16 cellular contexts compared by ENCODE assay signal in genomic region chr16:11072420-11073153, GRCh38.
DNase-seq lines count a peak whose midpoint lies in the region; ATAC-seq and TF ChIP-seq lines count a peak whose summit lies in the region.
"Had no signal": no experiment of that assay in that cellular context is flagged by ENCODE, and none has a peak within 500 bp of the region (broad histone marks: within the 10 kb centered on the region; RNA-seq: fewer than 3 reads in every experiment).

No MANE protein-coding gene starts in this region.

- H3K4me1 Mint-ChIP-seq in activated naive CD4-positive, alpha-beta T cell treated with anti-CD3 and anti-CD28 coated beads, Interleukin-2, amount 10 ng/mL, durations not matched to agents 7 days and 5 days: peaks cover 67% of the 10 kb centered on the region
- peaks cover 67% of the 10 kb centered on the region for H3K4me1 Mint-ChIP-seq in activated naive CD8-positive, alpha-beta T cell treated with anti-CD3 and anti-CD28 coated beads, Interleukin-2, amount 10 ng/mL, durations not matched to agents 7 days and 5 days
- peaks cover 52 to 73% of the 10 kb centered on the region in 2 donors for H3K4me1 Mint-ChIP-seq in stimulated activated naive B cell treated with anti-CD40 and anti-IgM and Interleukin-4, amounts not matched to agents 10 μg/mL and 1 μg/mL and 100 μg/mL, for 72 hours

- no peaks in the 10 kb centered on the region for H3K27me3 Mint-ChIP-seq in activated naive CD4-positive, alpha-beta T cell treated with anti-CD3 and anti-CD28 coated beads, Interleukin-2, amount 10 ng/mL, durations not matched to agents 7 days and 5 days
- H3K27me3 Mint-ChIP-seq in activated naive CD8-positive, alpha-beta T cell treated with anti-CD3 and anti-CD28 coated beads, Interleukin-2, amount 10 ng/mL, durations not matched to agents 7 days and 5 days: no peaks in the 10 kb centered on the region
- H3K27me3 Mint-ChIP-seq in stimulated activated naive B cell treated with anti-CD40 and anti-IgM and Interleukin-4, amounts not matched to agents 10 μg/mL and 1 μg/mL and 100 μg/mL, for 72 hours: no peaks in the 10 kb centered on the region

- H3K9me3 Mint-ChIP-seq in activated naive CD4-positive, alpha-beta T cell treated with anti-CD3 and anti-CD28 coated beads, Interleukin-2, amount 10 ng/mL, durations not matched to agents 7 days and 5 days: no peaks in the 10 kb centered on the region
- H3K9me3 Mint-ChIP-seq in activated naive CD8-positive, alpha-beta T cell treated with anti-CD3 and anti-CD28 coated beads, Interleukin-2, amount 10 ng/mL, durations not matched to agents 7 days and 5 days: no peaks in the 10 kb centered on the region
- no peaks in the 10 kb centered on the region for H3K9me3 Mint-ChIP-seq in stimulated activated naive B cell treated with anti-CD40 and anti-IgM and Interleukin-4, amounts not matched to agents 10 μg/mL and 1 μg/mL and 100 μg/mL, for 72 hours

- peak; percentile 31 for DNase-seq in activated naive CD4-positive, alpha-beta T cell treated with anti-CD3 and anti-CD28 coated beads, Interleukin-2, amount 10 ng/mL, durations not matched to agents 7 days and 5 days
- DNase-seq in activated naive CD4-positive, alpha-beta T cell (lab: John Stamatoyannopoulos, UW): no peak
- DNase-seq in NCI-H187 treated with DMSO at 0.1 percent for 48 hours (lab: John Stamatoyannopoulos, UW) (peak; percentile 20), superior temporal gyrus (ENCODE audit: extremely low spot score) (no peak), body of pancreas (no peak)
- DNase-seq in activated naive CD8-positive, alpha-beta T cell treated with anti-CD3 and anti-CD28 coated beads, Interleukin-2, amount 10 ng/mL, durations not matched to agents 7 days and 5 days: no peak
- DNase-seq in stimulated activated naive B cell treated with anti-CD40 and anti-IgM and Interleukin-4, amounts not matched to agents 10 μg/mL and 1 μg/mL and 100 μg/mL, for 72 hours: no peak
- DNase-seq: GOT3; MG63; midbrain; NCI-H1930; NK-92 treated with Interleukin-12 subunit alpha and Interleukin-12 subunit beta, amount 100 ng/mL, for 24 hours; SHP77 treated with DMSO at 0.1 percent for 48 hours; stimulated activated CD4-positive, alpha-beta T cell treated with anti-CD3 and anti-CD28 coated beads, Interleukin-4, amount 100 ng/mL, for 1 hour; upper lobe of right lung had no signal

- H3K36me3 ChIP-seq in body of pancreas (replicated peaks in 1 of 2; ENCODE audit: insufficient read depth in 1 of 2, low read depth in 2 of 2): no peaks in the 10 kb centered on the region

- no peaks in the 10 kb centered on the region for H3K9me3 ChIP-seq in body of pancreas
- H3K9me3 ChIP-seq: MG63, upper lobe of right lung had no signal

- no peak overlapping the region for H3K4me3 Mint-ChIP-seq in activated naive CD4-positive, alpha-beta T cell treated with anti-CD3 and anti-CD28 coated beads, Interleukin-2, amount 10 ng/mL, durations not matched to agents 7 days and 5 days
- H3K4me3 Mint-ChIP-seq in activated naive CD8-positive, alpha-beta T cell treated with anti-CD3 and anti-CD28 coated beads, Interleukin-2, amount 10 ng/mL, durations not matched to agents 7 days and 5 days: peak overlapping the region; percentile 59
- no peak overlapping the region for H3K4me3 Mint-ChIP-seq in stimulated activated naive B cell treated with anti-CD40 and anti-IgM and Interleukin-4, amounts not matched to agents 10 μg/mL and 1 μg/mL and 100 μg/mL, for 72 hours

- CTCF ChIA-PET in activated naive CD4-positive, alpha-beta T cell treated with anti-CD3 and anti-CD28 coated beads, Interleukin-2, amount 10 ng/mL, durations not matched to agents 7 days and 5 days (lab: Charles Lee): no interaction called here

- H3K36me3 Mint-ChIP-seq in activated naive CD4-positive, alpha-beta T cell treated with anti-CD3 and anti-CD28 coated beads, Interleukin-2, amount 10 ng/mL, durations not matched to agents 7 days and 5 days: peaks cover 45% of the 10 kb centered on the region
- H3K36me3 Mint-ChIP-seq in activated naive CD8-positive, alpha-beta T cell treated with anti-CD3 and anti-CD28 coated beads, Interleukin-2, amount 10 ng/mL, durations not matched to agents 7 days and 5 days: peaks cover 25% of the 10 kb centered on the region
- H3K36me3 Mint-ChIP-seq in stimulated activated naive B cell treated with anti-CD40 and anti-IgM and Interleukin-4, amounts not matched to agents 10 μg/mL and 1 μg/mL and 100 μg/mL, for 72 hours: peaks cover 60 to 70% of the 10 kb centered on the region in 2 donors

- no peak for TF ChIP-seq CTCF in body of pancreas (IDR thresholded peaks at IDR 0.05)

- no peak overlapping the region for H3K4me3 ChIP-seq in body of pancreas
- H3K4me3 ChIP-seq: MG63, upper lobe of right lung had no signal

- peak overlapping the region; percentile 68 for H3K27ac Mint-ChIP-seq in activated naive CD4-positive, alpha-beta T cell treated with anti-CD3 and anti-CD28 coated beads, Interleukin-2, amount 10 ng/mL, durations not matched to agents 7 days and 5 days
- peak overlapping the region; percentile 77 for H3K27ac Mint-ChIP-seq in activated naive CD8-positive, alpha-beta T cell treated with anti-CD3 and anti-CD28 coated beads, Interleukin-2, amount 10 ng/mL, durations not matched to agents 7 days and 5 days
- peak overlapping the region; percentile 76 for H3K27ac Mint-ChIP-seq in stimulated activated naive B cell treated with anti-CD40 and anti-IgM and Interleukin-4, amounts not matched to agents 10 μg/mL and 1 μg/mL and 100 μg/mL, for 72 hours

- peaks cover 6% of the 10 kb centered on the region for H3K4me1 ChIP-seq in body of pancreas
- H3K4me1 ChIP-seq: upper lobe of right lung had no signal

- no peak overlapping the region for H3K27ac ChIP-seq in body of pancreas
- H3K27ac ChIP-seq: upper lobe of right lung had no signal

- TF ChIP-seq POLR2A in GM18505 (IDR thresholded peaks at IDR 0.05; ENCODE audit: borderline replicate concordance, extremely low read depth, insufficient read depth, insufficient read length) (no peak), body of pancreas (IDR thresholded peaks at IDR 0.05) (no peak)

- intact Hi-C loops in body of pancreas (cut with DNase I): no loop called here

- ATAC-seq in activated naive CD8-positive, alpha-beta T cell treated with anti-CD3 and anti-CD28 coated beads, Interleukin-2, amount 10 ng/mL, durations not matched to agents 7 days and 5 days (ENCODE audit: low read depth): no peak
- no peak for ATAC-seq in stimulated activated naive B cell treated with anti-CD40 and anti-IgM and Interleukin-4, amounts not matched to agents 10 μg/mL and 1 μg/mL and 100 μg/mL, for 72 hours (replicated peaks)
- no peak for ATAC-seq in GM18505 (IDR thresholded peaks at IDR 0.05; ENCODE audit: unreplicated experiment)
- no peak for ATAC-seq in body of pancreas
- ATAC-seq: upper lobe of right lung had no signal

- POLR2A ChIA-PET in activated naive CD8-positive, alpha-beta T cell treated with anti-CD3 and anti-CD28 coated beads, Interleukin-2, amount 10 ng/mL, durations not matched to agents 7 days and 5 days (lab: Charles Lee): interaction anchor here (0.5 to 2.0 kb wide), 8 partner anchors 11 to 176 kb away, joined by 3 to 11 read pairs (median 6); no protein-coding TSS in a partner anchor

- no peaks in the 10 kb centered on the region for H3K27me3 ChIP-seq in body of pancreas
- H3K27me3 ChIP-seq: MG63, upper lobe of right lung had no signal

- 80 to 83% methylated on average over 5 of the region's 5 CpGs for whole genome bisulfite sequencing in body of pancreas, 2 donors

Comparison
In these comparisons a context has a peak if more than half of its experiments do, and no peak if none do; other contexts are left out.
1. DNase-seq: peak in activated naive CD4-positive, alpha-beta T cell treated with anti-CD3 and anti-CD28 coated beads, Interleukin-2, amount 10 ng/mL, durations not matched to agents 7 days and 5 days (single experiment) and NCI-H187 treated with DMSO at 0.1 percent for 48 hours (single experiment); none in activated naive CD4-positive, alpha-beta T cell (0 of 4), activated naive CD8-positive, alpha-beta T cell treated with anti-CD3 and anti-CD28 coated beads, Interleukin-2, amount 10 ng/mL, durations not matched to agents 7 days and 5 days (single experiment), stimulated activated naive B cell treated with anti-CD40 and anti-IgM and Interleukin-4, amounts not matched to agents 10 μg/mL and 1 μg/mL and 100 μg/mL, for 72 hours (single experiment), superior temporal gyrus (single experiment) and body of pancreas (0 of 4).
2. Peak in every context shown above with its lines, with median percentiles within 50 percentile points of each other: H3K27ac Mint-ChIP-seq.